Comparison of ENCODE assay signal across 8 cellular contexts in the genomic region with DNA sequence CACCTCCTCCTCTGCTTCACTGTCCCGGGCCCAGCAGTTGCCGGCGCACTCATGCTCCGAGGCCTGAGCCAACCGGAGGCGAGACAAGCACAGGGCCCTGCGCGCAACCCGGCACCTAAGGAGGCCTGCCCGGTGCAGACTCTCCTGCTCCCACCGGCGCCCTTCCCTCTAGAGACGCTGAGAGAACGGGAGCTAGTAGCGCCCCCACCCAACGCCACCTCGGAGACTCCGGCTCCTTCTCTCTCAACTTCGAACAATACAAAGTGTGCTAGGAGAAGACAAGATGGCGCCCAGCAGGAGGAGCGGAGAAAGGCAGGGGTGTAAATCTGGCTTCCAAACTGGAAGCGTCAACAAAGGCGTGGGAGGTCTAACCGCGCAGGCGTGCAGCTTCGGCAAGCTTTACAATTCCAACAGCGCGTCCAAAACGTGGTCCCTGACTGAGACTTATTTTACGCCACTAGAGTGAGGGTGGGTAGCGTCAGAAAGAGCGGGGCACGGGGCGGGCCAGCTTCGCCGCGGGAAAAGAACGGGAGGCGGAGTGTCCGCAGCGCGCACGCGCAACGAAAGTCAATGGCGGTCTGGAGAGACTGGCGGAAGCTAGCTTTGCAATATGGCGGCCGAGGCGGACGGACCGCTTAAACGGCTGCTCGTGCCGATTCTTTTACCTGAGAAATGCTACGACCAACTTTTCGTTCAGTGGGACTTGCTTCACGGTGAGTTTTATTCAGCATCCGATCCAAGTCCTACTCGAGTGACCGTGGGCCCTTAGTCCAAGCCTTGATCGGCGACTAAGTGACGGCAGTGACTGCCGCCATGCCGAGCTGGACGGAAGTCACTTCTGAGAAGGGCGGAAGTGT. TPM values are rescaled to one million over a fixed set of nuclear protein-coding genes. Genes with fewer than 3 reads are reported as not detected.
DNase-seq lines count a peak whose midpoint lies in the region; ATAC-seq, FAIRE-seq and TF ChIP-seq lines count a peak whose summit lies in the region.

Gene MPDU1, plus strand, starts transcription at position 600 of the 857 bp plus-strand sequence. Its CDS starts 11 bp downstream, at position 611.

- peak; percentile 83 for DNase-seq in D721Med (ENCODE audit: insufficient read length, low spot score)
- DNase-seq in PC-3 = peak; percentile 91
- peak; percentile 94 for DNase-seq in activated T-cell treated with anti-CD3 and anti-CD28 coated beads for 48 hours (ENCODE audit: low read depth)
- DNase-seq in epithelial cell of prostate (ENCODE audit: low read depth, low spot score) = no peak
- DNase-seq in mucosa of gallbladder (ENCODE audit: low spot score) = peak; percentile 97
- peak; percentile 80 to 89 for DNase-seq in stimulated activated CD8-positive, alpha-beta memory T cell treated with anti-CD3 and anti-CD28 coated beads, Interleukin-4, amount 100 ng/mL, for 4 hours (ENCODE audit: low read depth in 2 of 2, low spot score in 1 of 2)

- TF ChIP-seq EP300 in Ishikawa (IDR thresholded peaks at IDR 0.05; ENCODE audit: borderline replicate concordance) = no peak

- peak within 1 kb of the TSS; percentile 81 for H3K4me3 ChIP-seq in PC-3 (ENCODE audit: low read length)

- no peak for TF ChIP-seq RAD21 in Ishikawa (IDR thresholded peaks at IDR 0.05; ENCODE audit: low read depth)

- peak within 1 kb of the TSS; percentile 96 for H3K9ac ChIP-seq in PC-3 (ENCODE audit: low read length)

- intact Hi-C loops in PC-3 (cut with micrococcal nuclease) = no loop called here

- CTCF ChIA-PET in PC-3 (lab: Charles Lee) = interaction anchor here (1.1 kb wide), 1 partner anchor 24 kb away, joined by 3 read pairs; no protein-coding TSS in a partner anchor

- TF ChIP-seq CTCF in D721Med (IDR thresholded peaks at IDR 0.05; ENCODE audit: insufficient read depth, missing control alignments) (no peak), PC-3 (conservative IDR thresholded peaks at IDR 0.05; ENCODE audit: low read depth, low read length) (no peak)

- H4K20me1 ChIP-seq in PC-3 (ENCODE audit: low read length) = no peaks in the 10 kb centered on the region; the same call in 1 of the 2 replicates

- peaks cover 48% of the 10 kb centered on the region for H3K79me2 ChIP-seq in PC-3 (ENCODE audit: low read length)

- peaks cover 46% of the 10 kb centered on the region for H3K4me1 ChIP-seq in PC-3 (ENCODE audit: insufficient read depth, low read length)

- H3K9me3 ChIP-seq in PC-3 (ENCODE audit: low read length) = no peaks in the 10 kb centered on the region

- POLR2A ChIA-PET in PC-3 (lab: Charles Lee; ENCODE audit: unreplicated experiment) = interaction anchor here (0.5 to 1.0 kb wide), 4 partner anchors 32 to 627 kb away, joined by 3 to 4 read pairs (median 4); no protein-coding TSS in a partner anchor

- peak within 1 kb of the TSS; percentile 71 for H2AFZ ChIP-seq in PC-3 (ENCODE audit: low read length)

- TSS peak; percentile 71 for BruUV-seq in PC-3 (replicated peaks; lab: Mats Ljungman, UMichigan)

- no peaks in the 10 kb centered on the region for H3K27me3 ChIP-seq in PC-3 (ENCODE audit: low read length)

- H3F3A ChIP-seq in PC-3 (ENCODE audit: low read length, unreplicated experiment) = peaks cover 6% of the 10 kb centered on the region

- peak; percentile 46 for ATAC-seq in GM21526 (IDR thresholded peaks at IDR 0.05; ENCODE audit: low FRiP score, unreplicated experiment)
- ATAC-seq in PC-3 = peak; percentile 46

- H3K4me2 ChIP-seq in PC-3 (ENCODE audit: low read length) = peak within 1 kb of the TSS; percentile 90

- H3K27ac ChIP-seq in PC-3 (ENCODE audit: low read length) (peak within 1 kb of the TSS; percentile 90), epithelial cell of prostate (peak within 1 kb of the TSS; percentile 99)

- FAIRE-seq in D721Med (lab: Jason Lieb, UNC) = peak; percentile 51

- no peaks in the 10 kb centered on the region for H3K36me3 ChIP-seq in PC-3 (ENCODE audit: low read depth, low read length)

- no peaks in the 10 kb centered on the region for H3K9me2 ChIP-seq in PC-3 (replicated peaks; ENCODE audit: low read length)

TF ChIP-seq in Ishikawa, 13 proteins besides CTCF, POLR2A, EP300 and RAD21:
- TF ChIP-seq CREB1 (IDR thresholded peaks at IDR 0.05; ENCODE audit: low read depth) = no peak; the same call in 1 of the 2 replicates
- TF ChIP-seq EGR1 (IDR thresholded peaks at IDR 0.05) = peak; percentile 70
- 0 out of 2 replicates have a peak, but pooled peaks have one; percentile 3 for TF ChIP-seq USF1 (IDR thresholded peaks at IDR 0.05)
- no peak for TF ChIP-seq FOXM1 (IDR thresholded peaks at IDR 0.05; ENCODE audit: borderline replicate concordance, low read depth)
- TF ChIP-seq, protein P1, sequence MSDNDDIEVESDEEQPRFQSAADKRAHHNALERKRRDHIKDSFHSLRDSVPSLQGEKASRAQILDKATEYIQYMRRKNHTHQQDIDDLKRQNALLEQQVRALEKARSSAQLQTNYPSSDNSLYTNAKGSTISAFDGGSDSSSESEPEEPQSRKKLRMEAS (IDR thresholded peaks at IDR 0.05) = peak; percentile 99
- no peak for TF ChIP-seq ZBTB7A (IDR thresholded peaks at IDR 0.05; ENCODE audit: low read depth)
- TF ChIP-seq YY1 (IDR thresholded peaks at IDR 0.05; ENCODE audit: low read depth) = peak; percentile 96
- TF ChIP-seq NFIC (IDR thresholded peaks at IDR 0.05) = no peak
- TF ChIP-seq CEBPB (IDR thresholded peaks at IDR 0.05) = no peak
- TF ChIP-seq, protein P2, sequence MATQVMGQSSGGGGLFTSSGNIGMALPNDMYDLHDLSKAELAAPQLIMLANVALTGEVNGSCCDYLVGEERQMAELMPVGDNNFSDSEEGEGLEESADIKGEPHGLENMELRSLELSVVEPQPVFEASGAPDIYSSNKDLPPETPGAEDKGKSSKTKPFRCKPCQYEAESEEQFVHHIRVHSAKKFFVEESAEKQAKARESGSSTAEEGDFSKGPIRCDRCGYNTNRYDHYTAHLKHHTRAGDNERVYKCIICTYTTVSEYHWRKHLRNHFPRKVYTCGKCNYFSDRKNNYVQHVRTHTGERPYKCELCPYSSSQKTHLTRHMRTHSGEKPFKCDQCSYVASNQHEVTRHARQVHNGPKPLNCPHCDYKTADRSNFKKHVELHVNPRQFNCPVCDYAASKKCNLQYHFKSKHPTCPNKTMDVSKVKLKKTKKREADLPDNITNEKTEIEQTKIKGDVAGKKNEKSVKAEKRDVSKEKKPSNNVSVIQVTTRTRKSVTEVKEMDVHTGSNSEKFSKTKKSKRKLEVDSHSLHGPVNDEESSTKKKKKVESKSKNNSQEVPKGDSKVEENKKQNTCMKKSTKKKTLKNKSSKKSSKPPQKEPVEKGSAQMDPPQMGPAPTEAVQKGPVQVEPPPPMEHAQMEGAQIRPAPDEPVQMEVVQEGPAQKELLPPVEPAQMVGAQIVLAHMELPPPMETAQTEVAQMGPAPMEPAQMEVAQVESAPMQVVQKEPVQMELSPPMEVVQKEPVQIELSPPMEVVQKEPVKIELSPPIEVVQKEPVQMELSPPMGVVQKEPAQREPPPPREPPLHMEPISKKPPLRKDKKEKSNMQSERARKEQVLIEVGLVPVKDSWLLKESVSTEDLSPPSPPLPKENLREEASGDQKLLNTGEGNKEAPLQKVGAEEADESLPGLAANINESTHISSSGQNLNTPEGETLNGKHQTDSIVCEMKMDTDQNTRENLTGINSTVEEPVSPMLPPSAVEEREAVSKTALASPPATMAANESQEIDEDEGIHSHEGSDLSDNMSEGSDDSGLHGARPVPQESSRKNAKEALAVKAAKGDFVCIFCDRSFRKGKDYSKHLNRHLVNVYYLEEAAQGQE (IDR thresholded peaks at IDR 0.05; ENCODE audit: low read depth) = no peak
- no peak; the same call in 1 of the 2 replicates for TF ChIP-seq TEAD4 (IDR thresholded peaks at IDR 0.05)
- no peak; the same call in none of the 2 replicates for TF ChIP-seq TCF12 (IDR thresholded peaks at IDR 0.05; ENCODE audit: low read depth)
- peak; percentile 95 for TF ChIP-seq TAF1 (IDR thresholded peaks at IDR 0.05; ENCODE audit: low read depth)

RNA-seq across cellular contexts. Expression of gene MPDU1, which starts in this region (rescaled TPM):
- 71.0 and 94.1 TPM in 2 replicates for total RNA-seq in PC-3 (2014; rRNA removed)
- 76.4 TPM for total RNA-seq in mucosa of gallbladder
